Comparison of ENCODE assay signal across 23 cellular contexts in the genomic region with DNA sequence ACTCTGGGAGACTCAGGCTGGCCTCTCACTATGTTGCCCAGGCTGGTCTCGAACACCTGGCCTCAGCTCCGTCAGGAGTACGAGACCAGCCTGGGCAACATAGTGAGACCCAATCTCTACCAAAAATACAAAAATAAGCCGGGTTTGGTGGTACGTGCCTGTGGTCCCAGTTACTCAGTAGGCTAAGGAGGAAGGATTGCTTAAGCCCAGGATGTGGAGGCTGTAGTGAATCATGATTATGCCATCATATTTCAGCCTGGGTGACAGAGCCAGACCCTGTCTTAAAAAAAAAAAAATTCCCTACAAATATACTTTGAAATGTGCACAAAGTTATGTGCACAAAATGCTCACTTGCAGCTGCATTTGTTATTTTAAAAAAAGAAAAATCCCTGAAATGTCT. TPM values are rescaled to one million over a fixed set of nuclear protein-coding genes. Genes with fewer than 3 reads are reported as not detected.
DNase-seq lines count a peak whose midpoint lies in the region; ATAC-seq and TF ChIP-seq lines count a peak whose summit lies in the region.
"Had no signal": no experiment of that assay in that cellular context is flagged by ENCODE, and none has a peak within 500 bp of the region (broad histone marks: within the 10 kb centered on the region; RNA-seq: fewer than 3 reads in every experiment).

No MANE protein-coding gene starts in this region.

- in situ Hi-C loops in GM23248 (cut with MboI): no loop called here

- no peak overlapping the region for H3K4me3 ChIP-seq in GM23248
- H3K4me3 ChIP-seq in PC-3 (ENCODE audit: low read length): no peak overlapping the region
- no peak overlapping the region for H3K4me3 ChIP-seq in choroid plexus epithelial cell (ENCODE audit: low read depth, low read length)
- H3K4me3 ChIP-seq: BLaER1, dorsolateral prefrontal cortex, esophagus muscularis mucosa, hepatocyte, prostate gland, SJCRH30, spleen, thoracic aorta had no signal

- POLR2A ChIA-PET in PC-3 (lab: Charles Lee; ENCODE audit: unreplicated experiment): no interaction called here

- H3F3A ChIP-seq in GM23248 (ENCODE audit: insufficient read depth) (peaks cover 22% of the 10 kb centered on the region), PC-3 (ENCODE audit: low read length, unreplicated experiment) (no peaks in the 10 kb centered on the region)

- no TSS peak for BruUV-seq in PC-3 (replicated peaks; lab: Mats Ljungman, UMichigan)

- H3K9ac ChIP-seq in GM23248 (no peak overlapping the region), PC-3 (ENCODE audit: low read length) (peak overlapping the region; percentile 51)
- H3K9ac ChIP-seq: BLaER1 had no signal

- H3K9me2 ChIP-seq in GM23248 (ENCODE audit: insufficient read depth) (no peaks in the 10 kb centered on the region), PC-3 (replicated peaks; ENCODE audit: low read length) (no peaks in the 10 kb centered on the region)

- H3K4me1 ChIP-seq in GM23248 (ENCODE audit: insufficient read depth) (peaks cover 26% of the 10 kb centered on the region), PC-3 (ENCODE audit: insufficient read depth, low read length) (peaks cover 27% of the 10 kb centered on the region)
- H3K4me1 ChIP-seq: SJCRH30, spleen had no signal

- H4K20me1 ChIP-seq in GM23248 (ENCODE audit: insufficient read depth) (no peaks in the 10 kb centered on the region), PC-3 (ENCODE audit: low read length) (no peaks in the 10 kb centered on the region)
- H4K20me1 ChIP-seq: BLaER1 had no signal

- TF ChIP-seq CTCF in PC-3 (conservative IDR thresholded peaks at IDR 0.05; ENCODE audit: low read depth, low read length): no peak
- TF ChIP-seq CTCF in choroid plexus epithelial cell (conservative IDR thresholded peaks at IDR 0.05; ENCODE audit: low read depth, low read length): no peak

- H3K27me3 ChIP-seq in GM23248 (replicated peaks; ENCODE audit: insufficient read depth) (no peaks in the 10 kb centered on the region), PC-3 (ENCODE audit: low read length) (no peaks in the 10 kb centered on the region)
- H3K27me3 ChIP-seq: BLaER1, dorsolateral prefrontal cortex, esophagus muscularis mucosa, hepatocyte, SJCRH30 had no signal

- no peaks in the 10 kb centered on the region for H3K36me3 ChIP-seq in GM23248 (ENCODE audit: low read depth)
- H3K36me3 ChIP-seq in PC-3 (ENCODE audit: low read depth, low read length): no peaks in the 10 kb centered on the region
- H3K36me3 ChIP-seq: BLaER1, esophagus muscularis mucosa, prostate gland, SJCRH30, spleen, thoracic aorta had no signal

- H3K79me2 ChIP-seq in GM23248 (ENCODE audit: insufficient read depth): no peaks in the 10 kb centered on the region
- H3K79me2 ChIP-seq in PC-3 (ENCODE audit: low read length): no peaks in the 10 kb centered on the region
- H3K79me2 ChIP-seq: hepatocyte had no signal

- H3K4me2 ChIP-seq in GM23248 (ENCODE audit: unreplicated experiment) (peak overlapping the region; percentile 27), PC-3 (ENCODE audit: low read length) (peak overlapping the region; percentile 75)
- H3K4me2 ChIP-seq: BLaER1, hepatocyte had no signal

- ATAC-seq in PC-3: peak; percentile 39; the same call in 1 of the 2 replicates
- ATAC-seq: activated CD8-positive, alpha-beta T cell treated with anti-CD3 and anti-CD28 coated beads, Interleukin-2, amount 10 ng/mL, durations not matched to agents 7 days and 5 days; activated naive CD4-positive, alpha-beta T cell treated with anti-CD3 and anti-CD28 coated beads, Interleukin-2, amount 50 U/mL, for 72 hours; activated T-cell treated with anti-CD3 and anti-CD28 coated beads, Interleukin-2, amount 50 U/mL, for 72 hours; natural killer cell had no signal

- DNase-seq in GM23248: peak; percentile 86
- peak; percentile 78 for DNase-seq in PC-3
- peak; percentile 51 for DNase-seq in choroid plexus epithelial cell (ENCODE audit: low read depth)
- DNase-seq in myocyte (ENCODE audit: low read depth): peak; percentile 26
- no peak for DNase-seq in stimulated activated CD4-positive, alpha-beta T cell treated with anti-CD3 and anti-CD28 coated beads, Interleukin-2, amount 100 ng/mL, for 48 hours
- no peak for DNase-seq in NCI-H345 (lab: John Stamatoyannopoulos, UW)
- DNase-seq in DMS53 (lab: John Stamatoyannopoulos, UW): no peak
- no peak for DNase-seq in NCI-H2107 (lab: John Stamatoyannopoulos, UW)
- DNase-seq: activated CD8-positive, alpha-beta T cell treated with anti-CD3 and anti-CD28 coated beads, Interleukin-2, amount 10 ng/mL, durations not matched to agents 7 days and 5 days; activated T-cell treated with anti-CD3 and anti-CD28 coated beads, Interleukin-2, amount 50 U/mL, for 72 hours; dorsolateral prefrontal cortex; natural killer cell; NCI-H2029; NCI-H524; SJCRH30; spleen; T-helper 2 cell had no signal

- CTCF ChIA-PET in PC-3 (lab: Charles Lee): no interaction called here

- WGBS in GM23248 (ENCODE audit: low coverage in 1 of 2, low lambda C conversion rate in 2 of 2, missing lambda C conversion rate in 2 of 2), 2 experiments: 44 to 51% methylated on average over 5 of the region's 5 CpGs

- H2AFZ ChIP-seq in GM23248 (no peak overlapping the region), PC-3 (ENCODE audit: low read length) (no peak overlapping the region)
- H2AFZ ChIP-seq: hepatocyte had no signal

- intact Hi-C loops in PC-3 (cut with micrococcal nuclease): no loop called here

- H3K9me3 ChIP-seq in GM23248 (ENCODE audit: low read depth) (no peaks in the 10 kb centered on the region), PC-3 (ENCODE audit: low read length) (no peaks in the 10 kb centered on the region)
- H3K9me3 ChIP-seq: BLaER1, esophagus muscularis mucosa, prostate gland, SJCRH30, spleen, thoracic aorta had no signal

- H3K27ac ChIP-seq in GM23248 (peak overlapping the region; percentile 41), PC-3 (ENCODE audit: low read length) (peak overlapping the region; percentile 86)
- H3K27ac ChIP-seq: BLaER1, esophagus muscularis mucosa, hepatocyte, prostate gland, SJCRH30, spleen, thoracic aorta had no signal

RNA-seq across cellular contexts. Expression of a gene that starts 26.3 kb away (rescaled TPM):
- 9.9 and 18.3 TPM in 2 replicates for total RNA-seq in GM23248 (2014; rRNA removed; shearing (Covaris generic))
- polyA plus RNA-seq in GM23248 (2016; fragmentation: Nextera tagmentation; extraction: Ambion mirVana): 2.2 and 3.0 TPM in 2 replicates
- total RNA-seq in PC-3 (2014; rRNA removed) (28.6 and 31.0 TPM in 2 replicates), myocyte (15.5 and 17.3 TPM in 2 replicates)
- polyA plus RNA-seq in myocyte (2012): 25.2 TPM

Comparison
In these comparisons a context has a peak if more than half of its experiments do, and no peak if none do; other contexts are left out.
1. DNase-seq: peak in GM23248 (single experiment), PC-3 (single experiment), choroid plexus epithelial cell (single experiment) and myocyte (single experiment); none in stimulated activated CD4-positive, alpha-beta T cell treated with anti-CD3 and anti-CD28 coated beads, Interleukin-2, amount 100 ng/mL, for 48 hours (0 of 2), NCI-H345 (single experiment), DMS53 (single experiment) and NCI-H2107 (single experiment).